ENCODE assay signal across 22 cellular contexts in genomic region chr2:6068441-6068935, GRCh38.
DNase-seq lines count a peak whose midpoint lies in the region; ATAC-seq and TF ChIP-seq lines count a peak whose summit lies in the region.
"Had no signal": no experiment of that assay in that cellular context is flagged by ENCODE, and none has a peak within 500 bp of the region (broad histone marks: within the 10 kb centered on the region; RNA-seq: fewer than 3 reads in every experiment).

No MANE protein-coding gene starts in this region.

- H3K36me3 ChIP-seq in neural cell (ENCODE audit: insufficient read depth, low read length): no peaks in the 10 kb centered on the region
- H3K36me3 ChIP-seq: breast epithelium, left ventricle myocardium inferior, sigmoid colon had no signal

- no peak for ATAC-seq in SK-N-SH treated with all-trans-retinoic acid at 6 μM for 48 hours
- ATAC-seq: psoas muscle; stimulated activated naive CD8-positive, alpha-beta T cell treated with anti-CD3 and anti-CD28 coated beads, Interleukin-15, Interleukin-2, amounts not matched to agents 100 U/mL and 50 U/mL, for 24 hours; T-cell had no signal

- peaks cover 9% of the 10 kb centered on the region for H3F3A ChIP-seq in neural cell (ENCODE audit: insufficient read depth, low read length, poor library complexity, severe bottlenecking)

- DNase-seq in DMS53 (lab: John Stamatoyannopoulos, UW) (peak; percentile 23), DMS53 treated with DMSO at 0.1 percent for 48 hours (lab: John Stamatoyannopoulos, UW; ENCODE audit: unreplicated experiment) (no peak), NCI-H2029 (lab: John Stamatoyannopoulos, UW) (peak; percentile 58), SHP77 treated with DMSO at 0.1 percent for 48 hours (lab: John Stamatoyannopoulos, UW) (peak; percentile 88), NCI-H774 (lab: John Stamatoyannopoulos, UW) (no peak)
- DNase-seq in stimulated activated naive CD4-positive, alpha-beta T cell (lab: John Stamatoyannopoulos, UW): no peak
- DNase-seq: activated CD4-positive, alpha-beta memory T cell treated with anti-CD3 and anti-CD28 coated beads for 36 hours; activated CD4-positive, CD25-positive, alpha-beta regulatory T cell treated with anti-CD3 and anti-CD28 coated beads, Interleukin-2, amount 50 U/mL, for 72 hours; activated CD8-positive, alpha-beta memory T cell treated with anti-CD3 and anti-CD28 coated beads, Interleukin-2, amount 50 U/mL, for 4 hours; activated naive CD4-positive, alpha-beta T cell treated with anti-CD3 and anti-CD28 coated beads, Interleukin-2, amount 10 ng/mL, durations not matched to agents 7 days and 5 days; left ventricle myocardium inferior; NK-92 treated with Interleukin-12 subunit alpha and Interleukin-12 subunit beta, amount 100 ng/mL, for 24 hours; occipital lobe; psoas muscle; sigmoid colon; stimulated activated naive CD8-positive, alpha-beta T cell treated with anti-CD3 and anti-CD28 coated beads, Interleukin-15, Interleukin-2, amounts not matched to agents 100 U/mL and 50 U/mL, for 24 hours; T-cell; testis had no signal

- no peak overlapping the region for H2AFZ ChIP-seq in neural cell (ENCODE audit: low read depth, low read length)

- no peaks in the 10 kb centered on the region for H3K9me2 ChIP-seq in neural cell (ENCODE audit: insufficient read depth, low read length)

- no peak for TF ChIP-seq RAD21 in neural cell (conservative IDR thresholded peaks at IDR 0.05)

- no peak for TF ChIP-seq EP300 in neural cell (conservative IDR thresholded peaks at IDR 0.05; ENCODE audit: poor library complexity, severe bottlenecking)

- no peak overlapping the region for H3K4me3 ChIP-seq in neural cell (ENCODE audit: low read length)
- H3K4me3 ChIP-seq: breast epithelium, left ventricle myocardium inferior, psoas muscle, sigmoid colon, testis had no signal

- H4K20me1 ChIP-seq in neural cell (ENCODE audit: insufficient read depth): no peaks in the 10 kb centered on the region

- peaks cover 26% of the 10 kb centered on the region for H3K79me2 ChIP-seq in neural cell (replicated peaks; ENCODE audit: insufficient read depth, low read length)

- no peak overlapping the region for H3K9ac ChIP-seq in neural cell (ENCODE audit: low read length)

- H3K27ac ChIP-seq in neural cell (ENCODE audit: low read length): peak overlapping the region; percentile 95
- H3K27ac ChIP-seq: 22Rv1, breast epithelium, left ventricle myocardium inferior, psoas muscle, sigmoid colon, testis had no signal

- H3K4me2 ChIP-seq in neural cell (ENCODE audit: low read length): no peak overlapping the region

- H3K27me3 ChIP-seq in neural cell (ENCODE audit: insufficient read depth, low read depth, low read length): no peaks in the 10 kb centered on the region
- H3K27me3 ChIP-seq: breast epithelium, sigmoid colon, testis had no signal

- TF ChIP-seq CTCF in neural cell (IDR thresholded peaks at IDR 0.05; ENCODE audit: poor library complexity, severe bottlenecking): no peak

- no peaks in the 10 kb centered on the region for H3K9me3 ChIP-seq in neural cell (ENCODE audit: low read length)
- H3K9me3 ChIP-seq: breast epithelium, left ventricle myocardium inferior, psoas muscle, sigmoid colon, testis had no signal

TF ChIP-seq in neural cell, 6 proteins besides CTCF, POLR2A, EP300 and RAD21:
- TF ChIP-seq SMC3 (conservative IDR thresholded peaks at IDR 0.05; ENCODE audit: poor library complexity) (no peak), POLR2AphosphoS5 (IDR thresholded peaks at IDR 0.05) (no peak), MXI1 (conservative IDR thresholded peaks at IDR 0.05; ENCODE audit: poor library complexity, severe bottlenecking) (no peak), TAF1 (IDR thresholded peaks at IDR 0.05; ENCODE audit: low read depth) (no peak), REST (IDR thresholded peaks at IDR 0.05; ENCODE audit: borderline replicate concordance) (no peak), EZH2 (IDR thresholded peaks at IDR 0.05; ENCODE audit: borderline replicate concordance, insufficient read depth, low read length, poor library complexity, severe bottlenecking) (no peak)

TF ChIP-seq in SK-N-SH treated with all-trans-retinoic acid at 6 μM for 48 hours, 23 proteins besides CTCF, POLR2A, EP300 and RAD21:
- TF ChIP-seq ZNF8 (CRISPR knock-in tag; IDR thresholded peaks at IDR 0.05) (no peak), TCF4 (CRISPR knock-in tag; IDR thresholded peaks at IDR 0.05; ENCODE audit: borderline replicate concordance) (no peak), GLIS3 (CRISPR knock-in tag; IDR thresholded peaks at IDR 0.05) (no peak), ZNF70 (CRISPR knock-in tag; IDR thresholded peaks at IDR 0.05) (no peak), RARB (CRISPR knock-in tag; IDR thresholded peaks at IDR 0.05) (no peak), ZFP3 (CRISPR knock-in tag; IDR thresholded peaks at IDR 0.05) (no peak), ARNTL (CRISPR knock-in tag; IDR thresholded peaks at IDR 0.05; ENCODE audit: borderline replicate concordance, low read depth) (no peak), OSR1 (CRISPR knock-in tag; IDR thresholded peaks at IDR 0.05) (no peak)

Comparison
In these comparisons a context has a peak if more than half of its experiments do, and no peak if none do; other contexts are left out.
1. DNase-seq: peak in DMS53 (single experiment), NCI-H2029 (single experiment) and SHP77 treated with DMSO at 0.1 percent for 48 hours (single experiment); none in DMS53 treated with DMSO at 0.1 percent for 48 hours (single experiment), stimulated activated naive CD4-positive, alpha-beta T cell (0 of 6) and NCI-H774 (single experiment).